Comparison of ENCODE assay signal across 15 cellular contexts in genomic region chr4:93031431-93032098, GRCh38.
"Had no signal": no experiment of that assay in that cellular context is flagged by ENCODE, and none has a peak within 500 bp of the region (broad histone marks: within the 10 kb centered on the region; RNA-seq: fewer than 3 reads in every experiment).

No MANE protein-coding gene starts in this region.

- H3K27ac ChIP-seq: pancreas, WERI-Rb-1 had no signal

- DNase-seq: activated CD4-positive, alpha-beta memory T cell treated with anti-CD3 and anti-CD28 coated beads for 36 hours; activated CD4-positive, alpha-beta T cell treated with anti-CD3 and anti-CD28 coated beads for 36 hours; activated naive CD4-positive, alpha-beta T cell treated with anti-CD3 and anti-CD28 coated beads, Interleukin-2, amount 50 U/mL, for 16 hours; activated T-cell treated with anti-CD3 and anti-CD28 coated beads, Interleukin-2, amount 50 U/mL, for 24 hours; cortex of kidney; effector memory CD4-positive, alpha-beta T cell; midbrain; pancreas; stimulated activated CD4-positive, alpha-beta T cell treated with anti-CD3 and anti-CD28 coated beads, Interleukin-15, amount 100 ng/mL, for 24 hours; stimulated activated CD4-positive, alpha-beta T cell treated with anti-CD3 and anti-CD28 coated beads, Interleukin-4, amount 100 ng/mL, for 1 hour; stimulated activated naive B cell treated with anti-CD40 and anti-IgM and Interleukin-4, amounts not matched to agents 10 μg/mL and 1 μg/mL and 100 μg/mL, for 72 hours; T-helper 17 cell; thyroid gland; WERI-Rb-1 had no signal

- H3K4me1 ChIP-seq: pancreas, thyroid gland had no signal

- H3K36me3 ChIP-seq: pancreas, thyroid gland, WERI-Rb-1 had no signal

- H3K4me3 ChIP-seq: lung, pancreas, thyroid gland had no signal

- ATAC-seq: activated CD4-positive, alpha-beta T cell treated with anti-CD3 and anti-CD28 coated beads for 36 hours; pancreas; stimulated activated naive B cell treated with anti-CD40 and anti-IgM and Interleukin-4, amounts not matched to agents 10 μg/mL and 1 μg/mL and 100 μg/mL, for 72 hours; T-helper 17 cell had no signal

- H3K27me3 ChIP-seq: pancreas, thyroid gland had no signal

- H3K9me3 ChIP-seq: pancreas, thyroid gland had no signal
